1 cellular context compared by ENCODE assay signal in the genomic region with DNA sequence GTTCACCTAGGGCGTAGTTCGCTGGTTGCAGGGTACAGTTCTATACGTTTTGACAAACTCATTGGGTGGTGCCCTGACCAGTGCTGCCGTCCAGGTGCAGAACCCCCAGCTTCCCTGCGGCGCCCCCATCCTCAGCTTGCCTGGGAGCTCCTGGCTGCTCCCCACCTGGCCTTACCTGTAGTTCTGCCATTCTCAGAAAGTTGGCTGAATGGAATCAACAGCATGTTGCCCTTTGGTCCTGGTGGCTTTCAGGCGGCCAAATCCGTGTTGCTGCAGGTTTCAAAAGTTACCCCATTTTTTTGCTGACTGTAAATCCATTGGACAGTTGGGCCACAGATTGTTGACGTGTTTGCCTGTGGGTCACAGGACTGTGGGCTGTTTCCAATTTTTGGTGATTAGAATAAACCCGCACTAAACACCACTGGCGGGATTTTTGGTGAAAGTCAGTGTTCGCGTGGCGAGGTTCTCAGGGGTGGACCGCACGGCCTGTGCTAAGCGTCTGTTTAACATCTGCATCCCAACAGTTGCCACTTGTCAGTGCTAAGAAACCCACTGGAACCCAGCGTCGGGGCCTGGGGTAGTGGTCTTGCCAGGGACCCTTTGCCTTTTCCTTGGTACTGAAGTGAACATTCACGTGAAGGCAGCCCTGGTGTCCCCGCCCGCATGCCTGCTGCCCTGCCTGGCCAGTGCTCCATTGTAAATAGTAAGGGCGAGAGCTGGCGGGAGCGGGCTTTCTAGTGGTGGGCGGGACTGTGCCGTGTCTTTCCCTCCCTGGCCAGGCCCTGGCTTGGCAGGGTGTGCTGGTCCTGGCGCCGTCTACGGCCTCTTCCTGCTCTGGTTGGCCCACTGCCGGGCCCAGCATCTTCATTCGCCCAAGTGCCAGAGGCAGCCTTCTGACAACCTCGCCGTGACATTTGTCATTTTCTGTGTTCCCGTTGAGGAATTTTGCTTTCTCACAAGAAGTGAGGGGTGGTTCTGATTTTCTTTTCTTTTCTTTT.
A peak's percentile ranks its signal among the peaks of the same experiment; 100 is the strongest.
TF ChIP-seq lines count a peak whose summit lies in the region.

No MANE protein-coding gene starts in this region.

TF ChIP-seq in HepG2, 621 proteins besides CTCF, POLR2A, EP300 and RAD21 (continued from another document):
- TF ChIP-seq, protein P1, sequence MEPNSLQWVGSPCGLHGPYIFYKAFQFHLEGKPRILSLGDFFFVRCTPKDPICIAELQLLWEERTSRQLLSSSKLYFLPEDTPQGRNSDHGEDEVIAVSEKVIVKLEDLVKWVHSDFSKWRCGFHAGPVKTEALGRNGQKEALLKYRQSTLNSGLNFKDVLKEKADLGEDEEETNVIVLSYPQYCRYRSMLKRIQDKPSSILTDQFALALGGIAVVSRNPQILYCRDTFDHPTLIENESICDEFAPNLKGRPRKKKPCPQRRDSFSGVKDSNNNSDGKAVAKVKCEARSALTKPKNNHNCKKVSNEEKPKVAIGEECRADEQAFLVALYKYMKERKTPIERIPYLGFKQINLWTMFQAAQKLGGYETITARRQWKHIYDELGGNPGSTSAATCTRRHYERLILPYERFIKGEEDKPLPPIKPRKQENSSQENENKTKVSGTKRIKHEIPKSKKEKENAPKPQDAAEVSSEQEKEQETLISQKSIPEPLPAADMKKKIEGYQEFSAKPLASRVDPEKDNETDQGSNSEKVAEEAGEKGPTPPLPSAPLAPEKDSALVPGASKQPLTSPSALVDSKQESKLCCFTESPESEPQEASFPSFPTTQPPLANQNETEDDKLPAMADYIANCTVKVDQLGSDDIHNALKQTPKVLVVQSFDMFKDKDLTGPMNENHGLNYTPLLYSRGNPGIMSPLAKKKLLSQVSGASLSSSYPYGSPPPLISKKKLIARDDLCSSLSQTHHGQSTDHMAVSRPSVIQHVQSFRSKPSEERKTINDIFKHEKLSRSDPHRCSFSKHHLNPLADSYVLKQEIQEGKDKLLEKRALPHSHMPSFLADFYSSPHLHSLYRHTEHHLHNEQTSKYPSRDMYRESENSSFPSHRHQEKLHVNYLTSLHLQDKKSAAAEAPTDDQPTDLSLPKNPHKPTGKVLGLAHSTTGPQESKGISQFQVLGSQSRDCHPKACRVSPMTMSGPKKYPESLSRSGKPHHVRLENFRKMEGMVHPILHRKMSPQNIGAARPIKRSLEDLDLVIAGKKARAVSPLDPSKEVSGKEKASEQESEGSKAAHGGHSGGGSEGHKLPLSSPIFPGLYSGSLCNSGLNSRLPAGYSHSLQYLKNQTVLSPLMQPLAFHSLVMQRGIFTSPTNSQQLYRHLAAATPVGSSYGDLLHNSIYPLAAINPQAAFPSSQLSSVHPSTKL (CRISPR knock-in tag; IDR thresholded peaks at IDR 0.05): no peak; the same call in 1 of the 2 replicates
- no peak for TF ChIP-seq ZNF12 (CRISPR knock-in tag; IDR thresholded peaks at IDR 0.05)
- no peak for TF ChIP-seq ZBTB42 (CRISPR knock-in tag; IDR thresholded peaks at IDR 0.05)
- TF ChIP-seq, protein P2, sequence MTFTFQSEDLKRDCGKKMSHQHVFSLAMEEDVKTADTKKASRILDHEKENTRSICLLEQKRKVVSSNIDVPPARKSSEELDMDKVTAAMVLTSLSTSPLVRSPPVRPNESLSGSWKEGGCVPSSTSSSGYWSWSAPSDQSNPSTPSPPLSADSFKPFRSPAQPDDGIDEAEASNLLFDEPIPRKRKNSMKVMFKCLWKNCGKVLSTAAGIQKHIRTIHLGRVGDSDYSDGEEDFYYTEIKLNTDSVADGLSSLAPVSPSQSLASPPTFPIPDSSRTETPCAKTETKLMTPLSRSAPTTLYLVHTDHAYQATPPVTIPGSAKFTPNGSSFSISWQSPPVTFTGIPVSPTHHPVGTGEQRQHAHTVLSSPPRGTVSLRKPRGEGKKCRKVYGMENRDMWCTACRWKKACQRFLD (CRISPR knock-in tag; IDR thresholded peaks at IDR 0.05; ENCODE audit: borderline replicate concordance): no peak
- TF ChIP-seq, protein P3, sequence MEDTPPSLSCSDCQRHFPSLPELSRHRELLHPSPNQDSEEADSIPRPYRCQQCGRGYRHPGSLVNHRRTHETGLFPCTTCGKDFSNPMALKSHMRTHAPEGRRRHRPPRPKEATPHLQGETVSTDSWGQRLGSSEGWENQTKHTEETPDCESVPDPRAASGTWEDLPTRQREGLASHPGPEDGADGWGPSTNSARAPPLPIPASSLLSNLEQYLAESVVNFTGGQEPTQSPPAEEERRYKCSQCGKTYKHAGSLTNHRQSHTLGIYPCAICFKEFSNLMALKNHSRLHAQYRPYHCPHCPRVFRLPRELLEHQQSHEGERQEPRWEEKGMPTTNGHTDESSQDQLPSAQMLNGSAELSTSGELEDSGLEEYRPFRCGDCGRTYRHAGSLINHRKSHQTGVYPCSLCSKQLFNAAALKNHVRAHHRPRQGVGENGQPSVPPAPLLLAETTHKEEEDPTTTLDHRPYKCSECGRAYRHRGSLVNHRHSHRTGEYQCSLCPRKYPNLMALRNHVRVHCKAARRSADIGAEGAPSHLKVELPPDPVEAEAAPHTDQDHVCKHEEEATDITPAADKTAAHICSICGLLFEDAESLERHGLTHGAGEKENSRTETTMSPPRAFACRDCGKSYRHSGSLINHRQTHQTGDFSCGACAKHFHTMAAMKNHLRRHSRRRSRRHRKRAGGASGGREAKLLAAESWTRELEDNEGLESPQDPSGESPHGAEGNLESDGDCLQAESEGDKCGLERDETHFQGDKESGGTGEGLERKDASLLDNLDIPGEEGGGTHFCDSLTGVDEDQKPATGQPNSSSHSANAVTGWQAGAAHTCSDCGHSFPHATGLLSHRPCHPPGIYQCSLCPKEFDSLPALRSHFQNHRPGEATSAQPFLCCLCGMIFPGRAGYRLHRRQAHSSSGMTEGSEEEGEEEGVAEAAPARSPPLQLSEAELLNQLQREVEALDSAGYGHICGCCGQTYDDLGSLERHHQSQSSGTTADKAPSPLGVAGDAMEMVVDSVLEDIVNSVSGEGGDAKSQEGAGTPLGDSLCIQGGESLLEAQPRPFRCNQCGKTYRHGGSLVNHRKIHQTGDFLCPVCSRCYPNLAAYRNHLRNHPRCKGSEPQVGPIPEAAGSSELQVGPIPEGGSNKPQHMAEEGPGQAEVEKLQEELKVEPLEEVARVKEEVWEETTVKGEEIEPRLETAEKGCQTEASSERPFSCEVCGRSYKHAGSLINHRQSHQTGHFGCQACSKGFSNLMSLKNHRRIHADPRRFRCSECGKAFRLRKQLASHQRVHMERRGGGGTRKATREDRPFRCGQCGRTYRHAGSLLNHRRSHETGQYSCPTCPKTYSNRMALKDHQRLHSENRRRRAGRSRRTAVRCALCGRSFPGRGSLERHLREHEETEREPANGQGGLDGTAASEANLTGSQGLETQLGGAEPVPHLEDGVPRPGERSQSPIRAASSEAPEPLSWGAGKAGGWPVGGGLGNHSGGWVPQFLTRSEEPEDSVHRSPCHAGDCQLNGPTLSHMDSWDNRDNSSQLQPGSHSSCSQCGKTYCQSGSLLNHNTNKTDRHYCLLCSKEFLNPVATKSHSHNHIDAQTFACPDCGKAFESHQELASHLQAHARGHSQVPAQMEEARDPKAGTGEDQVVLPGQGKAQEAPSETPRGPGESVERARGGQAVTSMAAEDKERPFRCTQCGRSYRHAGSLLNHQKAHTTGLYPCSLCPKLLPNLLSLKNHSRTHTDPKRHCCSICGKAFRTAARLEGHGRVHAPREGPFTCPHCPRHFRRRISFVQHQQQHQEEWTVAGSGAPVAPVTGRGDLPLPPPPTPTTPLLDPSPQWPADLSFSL (CRISPR knock-in tag; IDR thresholded peaks at IDR 0.05): no peak
- TF ChIP-seq ZNF331 (CRISPR knock-in tag; IDR thresholded peaks at IDR 0.05): 0 out of 2 replicates have a peak, but pooled peaks have one; percentile 57
- no peak for TF ChIP-seq ZNF598 (CRISPR knock-in tag; IDR thresholded peaks at IDR 0.05; ENCODE audit: borderline replicate concordance)
- peak; percentile 40; the same call in 1 of the 2 replicates for TF ChIP-seq MED13 (CRISPR knock-in tag; IDR thresholded peaks at IDR 0.05)
- TF ChIP-seq RFXANK (CRISPR knock-in tag; IDR thresholded peaks at IDR 0.05): no peak
- 0 out of 2 replicates have a peak, but pooled peaks have one; percentile 36 for TF ChIP-seq KLF12 (CRISPR knock-in tag; IDR thresholded peaks at IDR 0.05; ENCODE audit: borderline replicate concordance)
- TF ChIP-seq ZNF121 (CRISPR knock-in tag; IDR thresholded peaks at IDR 0.05): no peak
- TF ChIP-seq SCMH1 (CRISPR knock-in tag; IDR thresholded peaks at IDR 0.05; ENCODE audit: borderline replicate concordance): no peak
- TF ChIP-seq ZNF333 (CRISPR knock-in tag; IDR thresholded peaks at IDR 0.05; ENCODE audit: borderline replicate concordance): no peak
- TF ChIP-seq NR2F6 (IDR thresholded peaks at IDR 0.05): no peak
- TF ChIP-seq NR2F6 (CRISPR knock-in tag; IDR thresholded peaks at IDR 0.05): peak; percentile 26; the same call in 1 of the 2 replicates
- no peak for TF ChIP-seq ARNTL (CRISPR knock-in tag; IDR thresholded peaks at IDR 0.05)
- no peak for TF ChIP-seq ZSCAN9 (CRISPR knock-in tag; IDR thresholded peaks at IDR 0.05; ENCODE audit: borderline replicate concordance)
- TF ChIP-seq PHF21A (CRISPR knock-in tag; IDR thresholded peaks at IDR 0.05): peak; percentile 88
- TF ChIP-seq ZNF33B (CRISPR knock-in tag; IDR thresholded peaks at IDR 0.05): no peak
- TF ChIP-seq ZNF724P (CRISPR knock-in tag; IDR thresholded peaks at IDR 0.05; ENCODE audit: borderline replicate concordance): no peak; the same call in 1 of the 2 replicates
- no peak for TF ChIP-seq PITX1 (CRISPR knock-in tag; IDR thresholded peaks at IDR 0.05)
- TF ChIP-seq ZNF260 (CRISPR knock-in tag; IDR thresholded peaks at IDR 0.05; ENCODE audit: borderline replicate concordance, low read depth): no peak
- no peak for TF ChIP-seq ZNF44 (CRISPR knock-in tag; IDR thresholded peaks at IDR 0.05)
TF ChIP-seq in HepG2: peak in this region for 150.
